14 cellular contexts compared by ENCODE assay signal in the genomic region with DNA sequence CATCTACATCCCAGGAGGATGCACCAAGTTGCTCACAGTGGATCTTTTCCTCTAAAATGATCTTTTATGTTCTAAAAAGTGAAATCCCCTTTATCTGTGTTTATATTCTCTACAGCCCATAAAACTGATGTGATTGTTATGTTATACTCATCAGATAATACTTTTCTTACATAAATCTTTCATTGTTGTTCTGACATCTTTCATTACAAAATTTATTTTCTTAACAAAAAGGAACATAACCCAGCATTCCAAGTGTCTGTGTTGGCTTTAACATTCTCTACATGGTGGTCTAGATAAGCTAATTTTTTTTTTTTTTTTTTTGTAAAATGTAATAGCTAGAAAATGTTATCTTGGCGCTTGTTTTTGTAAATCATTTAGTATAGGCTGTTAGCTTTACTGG. TPM values are rescaled to one million over a fixed set of nuclear protein-coding genes. Genes with fewer than 3 reads are reported as not detected.
DNase-seq lines count a peak whose midpoint lies in the region; ATAC-seq and TF ChIP-seq lines count a peak whose summit lies in the region.
"Had no signal": no experiment of that assay in that cellular context is flagged by ENCODE, and none has a peak within 500 bp of the region (broad histone marks: within the 10 kb centered on the region; RNA-seq: fewer than 3 reads in every experiment).

No MANE protein-coding gene starts in this region.

- no peaks in the 10 kb centered on the region for H3K9me3 Mint-ChIP-seq in CD8-positive, alpha-beta T cell
- no peaks in the 10 kb centered on the region for H3K9me3 Mint-ChIP-seq in naive thymus-derived CD8-positive, alpha-beta T cell
- H3K9me3 Mint-ChIP-seq in type B pancreatic cell = no peaks in the 10 kb centered on the region

- peaks cover 37% of the 10 kb centered on the region for H3K4me1 Mint-ChIP-seq in CD8-positive, alpha-beta T cell (ENCODE audit: low read depth)
- H3K4me1 Mint-ChIP-seq in T-helper 17 cell (peaks cover 12% of the 10 kb centered on the region), type B pancreatic cell (ENCODE audit: unreplicated experiment) (no peaks in the 10 kb centered on the region)
- H3K4me1 Mint-ChIP-seq in naive thymus-derived CD8-positive, alpha-beta T cell = peaks cover 11 to 27% (median 18%) of the 10 kb centered on the region in 4 donors

- no peaks in the 10 kb centered on the region for H3K9me3 ChIP-seq in CD8-positive, alpha-beta T cell (ENCODE audit: low read length)
- H3K9me3 ChIP-seq in T-helper 17 cell (ENCODE audit: control insufficient read depth, low read length, poor library complexity, severe bottlenecking) = no peaks in the 10 kb centered on the region

- intact Hi-C loops in CD8-positive, alpha-beta T cell (cut with DNase I, micrococcal nuclease) = loop anchor here in 1 of 2 experiments (10.0 kb wide), 1 partner anchor 1277 kb away; a partner anchor contains a TSS

- no peak overlapping the region for H3K4me3 Mint-ChIP-seq in CD8-positive, alpha-beta T cell
- no peak overlapping the region for H3K4me3 Mint-ChIP-seq in T-helper 17 cell
- H3K4me3 Mint-ChIP-seq in naive thymus-derived CD8-positive, alpha-beta T cell = peak overlapping the region in 2 of 10 donors; percentile 10 to 24
- no peak overlapping the region for H3K4me3 Mint-ChIP-seq in type B pancreatic cell

- H3K36me3 ChIP-seq in CD8-positive, alpha-beta T cell (ENCODE audit: insufficient read depth, low read length) = no peaks in the 10 kb centered on the region

- peak overlapping the region; percentile 62 for H3K27ac Mint-ChIP-seq in CD8-positive, alpha-beta T cell
- H3K27ac Mint-ChIP-seq in T-helper 17 cell (peak overlapping the region; percentile 94), type B pancreatic cell (no peak overlapping the region)
- H3K27ac Mint-ChIP-seq in naive thymus-derived CD8-positive, alpha-beta T cell = peak overlapping the region in 7 of 10 donors; percentile 31 to 67 (median 50)

- TF ChIP-seq CTCF in CD8-positive, alpha-beta T cell (IDR thresholded peaks at IDR 0.05) = no peak
- TF ChIP-seq CTCF in type B pancreatic cell (conservative IDR thresholded peaks at IDR 0.05) = no peak

- no peaks in the 10 kb centered on the region for H3K27me3 ChIP-seq in CD8-positive, alpha-beta T cell (ENCODE audit: insufficient read depth, low read length)

- POLR2A ChIA-PET in CD8-positive, alpha-beta T cell (lab: Charles Lee) = no interaction called here
- POLR2A ChIA-PET in HEK293T (lab: Yijun Ruan, JAX) = interaction anchor here (0.8 kb wide), 1 partner anchor 9 kb away, joined by 3 read pairs; no protein-coding TSS in a partner anchor
- POLR2A ChIA-PET in naive thymus-derived CD8-positive, alpha-beta T cell (lab: Charles Lee) = interaction anchor here (1.0 to 1.4 kb wide), 3 partner anchors 26 to 192 kb away, joined by 3 to 4 read pairs (median 3); a partner anchor contains a TSS

- H3K4me1 ChIP-seq in CD8-positive, alpha-beta T cell (ENCODE audit: insufficient read depth, low read length) = peaks cover 11% of the 10 kb centered on the region

- no peaks in the 10 kb centered on the region for H3K27me3 Mint-ChIP-seq in CD8-positive, alpha-beta T cell (ENCODE audit: low read depth)
- H3K27me3 Mint-ChIP-seq in T-helper 17 cell (no peaks in the 10 kb centered on the region), type B pancreatic cell (no peaks in the 10 kb centered on the region)
- no peaks in the 10 kb centered on the region for H3K27me3 Mint-ChIP-seq in naive thymus-derived CD8-positive, alpha-beta T cell

- H3K36me3 Mint-ChIP-seq in CD8-positive, alpha-beta T cell = peaks cover 39% of the 10 kb centered on the region
- peaks cover 3% of the 10 kb centered on the region for H3K36me3 Mint-ChIP-seq in T-helper 17 cell (ENCODE audit: low read depth)
- peaks cover 0 to 18% (median 4%) of the 10 kb centered on the region in 3 donors for H3K36me3 Mint-ChIP-seq in naive thymus-derived CD8-positive, alpha-beta T cell
- peaks cover 3% of the 10 kb centered on the region for H3K36me3 Mint-ChIP-seq in type B pancreatic cell

- ATAC-seq in CD8-positive, alpha-beta T cell = no peak
- no peak for ATAC-seq in T-helper 17 cell
- ATAC-seq in naive thymus-derived CD8-positive, alpha-beta T cell = no peak
- ATAC-seq in HG02623 (IDR thresholded peaks at IDR 0.05; ENCODE audit: unreplicated experiment) = no peak
- ATAC-seq in GM21786 (IDR thresholded peaks at IDR 0.05; ENCODE audit: unreplicated experiment) = no peak

- CTCF ChIA-PET in CD8-positive, alpha-beta T cell (lab: Charles Lee) = interaction anchor here (0.6 to 3.4 kb wide), 4 partner anchors 8 to 31 kb away, joined by 3 to 13 read pairs (median 4); no protein-coding TSS in a partner anchor
- CTCF ChIA-PET in HEK293T (lab: Yijun Ruan, JAX) = interaction anchor here (0.6 kb wide), 1 partner anchor 221 kb away, joined by 3 read pairs; no protein-coding TSS in a partner anchor

- no peak overlapping the region for H3K4me3 ChIP-seq in CD8-positive, alpha-beta T cell (ENCODE audit: low read depth, low read length)

- no peak for DNase-seq in CD8-positive, alpha-beta T cell
- no peak for DNase-seq in HEK293T (ENCODE audit: extremely low spot score)
- no peak for DNase-seq in T-helper 17 cell
- DNase-seq in naive thymus-derived CD8-positive, alpha-beta T cell = no peak
- DNase-seq in type B pancreatic cell (ENCODE audit: extremely low spot score, unreplicated experiment) = no peak
- DNase-seq: Calu3; GDM1; NCI-H1436 treated with DMSO at 0.1 percent for 48 hours; NCI-H345; NCI-H526 treated with DMSO at 0.1 percent for 48 hours; NK-92 treated with Interleukin-12 subunit alpha and Interleukin-12 subunit beta, amount 100 ng/mL, for 24 hours; OCI-M1 had no signal

- no peak overlapping the region for H3K27ac ChIP-seq in CD8-positive, alpha-beta T cell (ENCODE audit: low read depth, low read length)

TF ChIP-seq in HEK293T, 16 proteins besides CTCF, POLR2A, EP300 and RAD21:
- TF ChIP-seq, protein P1, sequence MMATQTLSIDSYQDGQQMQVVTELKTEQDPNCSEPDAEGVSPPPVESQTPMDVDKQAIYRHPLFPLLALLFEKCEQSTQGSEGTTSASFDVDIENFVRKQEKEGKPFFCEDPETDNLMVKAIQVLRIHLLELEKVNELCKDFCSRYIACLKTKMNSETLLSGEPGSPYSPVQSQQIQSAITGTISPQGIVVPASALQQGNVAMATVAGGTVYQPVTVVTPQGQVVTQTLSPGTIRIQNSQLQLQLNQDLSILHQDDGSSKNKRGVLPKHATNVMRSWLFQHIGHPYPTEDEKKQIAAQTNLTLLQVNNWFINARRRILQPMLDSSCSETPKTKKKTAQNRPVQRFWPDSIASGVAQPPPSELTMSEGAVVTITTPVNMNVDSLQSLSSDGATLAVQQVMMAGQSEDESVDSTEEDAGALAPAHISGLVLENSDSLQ (IDR thresholded peaks at IDR 0.05) = peak; percentile 35
- no peak for TF ChIP-seq HDGF (IDR thresholded peaks at IDR 0.05; ENCODE audit: borderline replicate concordance)

RNA-seq across cellular contexts. Expression of a gene that starts 8.3 kb away (rescaled TPM):
- 100 to 1,000 TPM; 105 to 122 TPM for total RNA-seq in CD8-positive, alpha-beta T cell
- total RNA-seq in T-helper 17 cell (10 to 100 TPM; 82.2 to 89.8 TPM), type B pancreatic cell (ENCODE audit: low replicate concordance) (117 and 124 TPM in 2 replicates)
- total RNA-seq in naive thymus-derived CD8-positive, alpha-beta T cell = 100 to 1,000 TPM in 1 of 2 experiments, 10 to 100 TPM in 1; 97.3 to 114 TPM
- 100 to 1,000 TPM; 167 to 185 (median 168) TPM for polyA plus RNA-seq in naive thymus-derived CD8-positive, alpha-beta T cell

RNA-seq across cellular contexts. Expression of a gene that starts 31.8 kb away (rescaled TPM):
- 1 to 10 TPM; 6.8 to 7.3 TPM for total RNA-seq in CD8-positive, alpha-beta T cell
- total RNA-seq in T-helper 17 cell (10 to 100 TPM; 13.4 to 16.2 TPM), type B pancreatic cell (ENCODE audit: low replicate concordance) (32.0 and 35.7 TPM in 2 replicates)
- total RNA-seq in naive thymus-derived CD8-positive, alpha-beta T cell = 10 to 100 TPM; 32.5 to 32.6 TPM
- polyA plus RNA-seq in naive thymus-derived CD8-positive, alpha-beta T cell = 10 to 100 TPM; 44.8 to 55.4 (median 45.7) TPM
